Comparison of ENCODE assay signal across 34 cellular contexts in the genomic region with DNA sequence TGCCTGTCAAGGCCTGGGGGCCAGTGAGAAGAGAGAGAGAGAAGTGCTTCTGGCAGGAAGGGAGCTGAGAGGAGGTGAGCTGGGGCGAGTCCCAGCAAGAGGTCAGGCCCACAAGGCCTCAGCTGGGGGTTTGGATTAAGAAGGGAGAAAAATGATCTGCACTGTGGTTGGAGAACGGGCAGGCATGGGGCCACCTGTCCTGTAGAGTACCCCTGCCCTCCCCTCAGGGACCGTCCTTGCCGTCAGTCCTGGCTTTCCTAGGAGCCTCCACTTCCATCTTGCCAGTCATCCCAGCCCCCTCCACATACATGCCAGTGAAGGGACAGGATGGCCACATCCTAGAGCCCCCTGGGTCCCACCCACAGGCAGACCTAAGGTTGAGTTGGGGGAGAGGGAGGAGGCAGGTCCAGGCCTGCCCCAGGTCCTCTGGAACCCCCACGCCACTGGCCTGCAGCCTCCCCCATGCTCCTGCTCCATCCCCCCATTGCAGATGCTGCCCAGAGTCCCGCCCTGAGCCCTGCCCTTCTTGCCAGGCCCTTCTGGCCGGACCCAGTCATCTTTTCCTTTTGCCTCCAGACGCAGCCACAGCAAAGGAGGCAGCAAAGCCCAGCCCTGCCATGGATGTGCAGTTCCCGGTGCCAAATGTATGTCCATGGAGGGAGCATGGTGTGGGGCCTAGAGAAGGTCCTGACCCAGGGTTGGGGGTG. TPM values are rescaled to one million over a fixed set of nuclear protein-coding genes. Genes with fewer than 3 reads are reported as not detected.
DNase-seq lines count a peak whose midpoint lies in the region; ATAC-seq and TF ChIP-seq lines count a peak whose summit lies in the region.
"Had no signal": no experiment of that assay in that cellular context is flagged by ENCODE, and none has a peak within 500 bp of the region (broad histone marks: within the 10 kb centered on the region; RNA-seq: fewer than 3 reads in every experiment).

No MANE protein-coding gene starts in this region.

- CTCF ChIA-PET in HEK293 (lab: Yijun Ruan, JAX), result interaction anchor here (0.6 kb wide), 1 partner anchor 101 kb away, joined by 3 read pairs; no protein-coding TSS in a partner anchor

- H2AFZ ChIP-seq in neuronal stem cell (ENCODE audit: low read length), result no peak overlapping the region

- no peak overlapping the region for H3K27ac ChIP-seq in HEK293 (ENCODE audit: extremely low read depth, low read depth, low read length)
- H3K27ac ChIP-seq in neuronal stem cell (replicated peaks; ENCODE audit: low read length), result no peak overlapping the region
- H3K27ac ChIP-seq: cardiac muscle cell, gastroesophageal sphincter, SJSA1, skin epidermis, stomach, thyroid gland had no signal

- H3K4me1 ChIP-seq in HEK293 (ENCODE audit: control insufficient read depth, insufficient read depth, low read length) (no peaks in the 10 kb centered on the region), neuronal stem cell (ENCODE audit: control insufficient read depth in 2 of 2, insufficient read depth in 1 of 2, low read depth in 1 of 2, low read length in 2 of 2) (no peaks in the 10 kb centered on the region)

- TF ChIP-seq CTCF in HEK293 (tag by site-specific recombination; IDR thresholded peaks at IDR 0.05), result no peak

- H2BK12ac ChIP-seq in neuronal stem cell (ENCODE audit: low read length), result no peak overlapping the region

- H3K4ac ChIP-seq in neuronal stem cell (ENCODE audit: low read length), result no peak overlapping the region

- no peak overlapping the region for H2BK15ac ChIP-seq in neuronal stem cell (ENCODE audit: low read length)

- H3K9ac ChIP-seq in neuronal stem cell (ENCODE audit: low read depth, low read length, poor library complexity), result no peak overlapping the region

- no peaks in the 10 kb centered on the region for H3K4me1 Mint-ChIP-seq in activated naive CD8-positive, alpha-beta T cell treated with anti-CD3 and anti-CD28 coated beads, Interleukin-2, amount 10 ng/mL, durations not matched to agents 7 days and 5 days
- no peaks in the 10 kb centered on the region for H3K4me1 Mint-ChIP-seq in activated naive CD8-positive, alpha-beta T cell treated with anti-CD3 and anti-CD28 coated beads, Interleukin-2, amount 50 U/mL, for 24 hours
- H3K4me1 Mint-ChIP-seq in central memory CD8-positive, alpha-beta T cell, result peaks cover 6% of the 10 kb centered on the region

- no peak overlapping the region for H3K18ac ChIP-seq in neuronal stem cell (ENCODE audit: low read length)

- H3K36me3 ChIP-seq in HEK293 (ENCODE audit: control insufficient read depth in 2 of 2, insufficient read depth in 1 of 2, low read length in 2 of 2), result peaks cover 0 to 89% of the 10 kb centered on the region in 2 experiments; a peak in 1 of 3 replicates
- peaks cover 26 to 66% of the 10 kb centered on the region in 2 donors for H3K36me3 ChIP-seq in neuronal stem cell (replicated peaks in 1 of 2; ENCODE audit: control insufficient read depth in 2 of 2, insufficient read depth in 2 of 2, low read length in 2 of 2)

- POLR2A ChIA-PET in activated naive CD8-positive, alpha-beta T cell treated with anti-CD3 and anti-CD28 coated beads, Interleukin-2, amount 10 ng/mL, durations not matched to agents 7 days and 5 days (lab: Charles Lee), result no interaction called here
- POLR2A ChIA-PET in HEK293 (lab: Yijun Ruan, JAX), result interaction anchor here (1.2 kb wide), 1 partner anchor 18 kb away, joined by 3 read pairs; no protein-coding TSS in a partner anchor

- no peak for ATAC-seq in activated naive CD8-positive, alpha-beta T cell treated with anti-CD3 and anti-CD28 coated beads, Interleukin-2, amount 10 ng/mL, durations not matched to agents 7 days and 5 days (ENCODE audit: low read depth)
- no peak for ATAC-seq in activated naive CD8-positive, alpha-beta T cell treated with anti-CD3 and anti-CD28 coated beads, Interleukin-2, amount 50 U/mL, for 24 hours
- ATAC-seq in central memory CD8-positive, alpha-beta T cell (replicated peaks; ENCODE audit: extremely low read depth, poor library complexity, severe bottlenecking), result no peak
- ATAC-seq: gastroesophageal sphincter; K562; left lobe of liver; naive thymus-derived CD8-positive, alpha-beta T cell had no signal

- no peaks in the 10 kb centered on the region for H3K9me3 Mint-ChIP-seq in activated naive CD8-positive, alpha-beta T cell treated with anti-CD3 and anti-CD28 coated beads, Interleukin-2, amount 10 ng/mL, durations not matched to agents 7 days and 5 days
- H3K9me3 Mint-ChIP-seq in activated naive CD8-positive, alpha-beta T cell treated with anti-CD3 and anti-CD28 coated beads, Interleukin-2, amount 50 U/mL, for 24 hours, result no peaks in the 10 kb centered on the region
- no peaks in the 10 kb centered on the region for H3K9me3 Mint-ChIP-seq in central memory CD8-positive, alpha-beta T cell
- H3K9me3 Mint-ChIP-seq: naive thymus-derived CD8-positive, alpha-beta T cell had no signal

- no peak overlapping the region for H2BK120ac ChIP-seq in neuronal stem cell (ENCODE audit: low read depth, low read length)

- no peak overlapping the region for H3K4me3 Mint-ChIP-seq in activated naive CD8-positive, alpha-beta T cell treated with anti-CD3 and anti-CD28 coated beads, Interleukin-2, amount 10 ng/mL, durations not matched to agents 7 days and 5 days
- no peak overlapping the region for H3K4me3 Mint-ChIP-seq in activated naive CD8-positive, alpha-beta T cell treated with anti-CD3 and anti-CD28 coated beads, Interleukin-2, amount 50 U/mL, for 24 hours
- H3K4me3 Mint-ChIP-seq in central memory CD8-positive, alpha-beta T cell, result no peak overlapping the region
- H3K4me3 Mint-ChIP-seq: immature natural killer cell; naive thymus-derived CD8-positive, alpha-beta T cell had no signal

- peaks cover 2% of the 10 kb centered on the region for H3K79me1 ChIP-seq in neuronal stem cell (ENCODE audit: low read depth, low read length)

- no peak overlapping the region for H3K14ac ChIP-seq in neuronal stem cell (ENCODE audit: low read length)

- H3K4me3 ChIP-seq in HEK293 (ENCODE audit: low read depth, low read length) (no peak overlapping the region), neuronal stem cell (ENCODE audit: low read length in 2 of 2) (no peak overlapping the region)
- H3K4me3 ChIP-seq: BLaER1 treated with 17β-estradiol and CSF1 and Interleukin-3, amounts not matched to agents 10 nM and 100 nM; cardiac muscle cell; gastroesophageal sphincter; K562; SJSA1; skin epidermis; stomach; thyroid gland had no signal

- H3K27ac Mint-ChIP-seq in activated naive CD8-positive, alpha-beta T cell treated with anti-CD3 and anti-CD28 coated beads, Interleukin-2, amount 10 ng/mL, durations not matched to agents 7 days and 5 days, result peak overlapping the region; percentile 25
- no peak overlapping the region for H3K27ac Mint-ChIP-seq in activated naive CD8-positive, alpha-beta T cell treated with anti-CD3 and anti-CD28 coated beads, Interleukin-2, amount 50 U/mL, for 24 hours
- peak overlapping the region; percentile 84 for H3K27ac Mint-ChIP-seq in central memory CD8-positive, alpha-beta T cell (ENCODE audit: low read depth)
- H3K27ac Mint-ChIP-seq: naive thymus-derived CD8-positive, alpha-beta T cell had no signal

- peak overlapping the region; percentile 82 for H4K8ac ChIP-seq in neuronal stem cell (ENCODE audit: low read depth, low read length)

- H2AK5ac ChIP-seq in neuronal stem cell (ENCODE audit: low read depth, low read length), result no peak overlapping the region

- peak overlapping the region; percentile 94 for H2BK5ac ChIP-seq in neuronal stem cell (ENCODE audit: low read length)

- H4K91ac ChIP-seq in neuronal stem cell (ENCODE audit: low read depth, low read length, poor library complexity), result no peak overlapping the region

- no CpG with 5 or more reads among the region's 9 CpGs for WGBS in neuronal stem cell (ENCODE audit: extremely low coverage in 2 of 2, insufficient read length in 2 of 2, insufficient replicate concordance in 1 of 2), 2 donors

- no peaks in the 10 kb centered on the region for H3K36me3 Mint-ChIP-seq in activated naive CD8-positive, alpha-beta T cell treated with anti-CD3 and anti-CD28 coated beads, Interleukin-2, amount 10 ng/mL, durations not matched to agents 7 days and 5 days
- H3K36me3 Mint-ChIP-seq in activated naive CD8-positive, alpha-beta T cell treated with anti-CD3 and anti-CD28 coated beads, Interleukin-2, amount 50 U/mL, for 24 hours (ENCODE audit: low read depth), result peaks cover 8% of the 10 kb centered on the region
- H3K36me3 Mint-ChIP-seq in central memory CD8-positive, alpha-beta T cell (ENCODE audit: insufficient read depth), result peaks cover 4% of the 10 kb centered on the region

- DNase-seq in activated naive CD8-positive, alpha-beta T cell treated with anti-CD3 and anti-CD28 coated beads, Interleukin-2, amount 10 ng/mL, durations not matched to agents 7 days and 5 days, result no peak
- DNase-seq in activated naive CD8-positive, alpha-beta T cell treated with anti-CD3 and anti-CD28 coated beads, Interleukin-2, amount 50 U/mL, for 24 hours, result no peak
- DNase-seq in central memory CD8-positive, alpha-beta T cell (ENCODE audit: low spot score in 2 of 2), result no peak
- DNase-seq in neuronal stem cell (ENCODE audit: low spot score), result no peak
- DNase-seq in C1 segment of cervical spinal cord (lab: John Stamatoyannopoulos, UW), result no peak
- DNase-seq in amygdala (lab: John Stamatoyannopoulos, UW), result no peak
- no peak for DNase-seq in RPMI8226
- DNase-seq: activated CD4-positive, alpha-beta T cell treated with anti-CD3 and anti-CD28 coated beads, Interleukin-2, amount 50 U/mL, for 48 hours; activated naive CD4-positive, alpha-beta T cell; anterior cingulate cortex; dermis blood vessel endothelial cell; DMS79; GDM1; H7; hypothalamus; immature natural killer cell; NCI-H1105; NCI-H1930; NCI-H524; NK-92 treated with Interleukin-12 subunit alpha and Interleukin-12 subunit beta, amount 100 ng/mL, for 24 hours; stomach; thyroid gland had no signal

- H3K27me3 ChIP-seq in neuronal stem cell (ENCODE audit: control insufficient read depth in 3 of 3, insufficient read depth in 3 of 3, low read depth in 1 of 3, low read length in 3 of 3), result no peaks in the 10 kb centered on the region
- H3K27me3 ChIP-seq: BLaER1 treated with 17β-estradiol and CSF1 and Interleukin-3, amounts not matched to agents 10 nM and 100 nM; cardiac muscle cell; gastroesophageal sphincter; SJSA1; stomach; thyroid gland had no signal

- H3K27me3 Mint-ChIP-seq in activated naive CD8-positive, alpha-beta T cell treated with anti-CD3 and anti-CD28 coated beads, Interleukin-2, amount 10 ng/mL, durations not matched to agents 7 days and 5 days, result no peaks in the 10 kb centered on the region
- H3K27me3 Mint-ChIP-seq in activated naive CD8-positive, alpha-beta T cell treated with anti-CD3 and anti-CD28 coated beads, Interleukin-2, amount 50 U/mL, for 24 hours, result no peaks in the 10 kb centered on the region
- H3K27me3 Mint-ChIP-seq in central memory CD8-positive, alpha-beta T cell, result no peaks in the 10 kb centered on the region
- H3K27me3 Mint-ChIP-seq: naive thymus-derived CD8-positive, alpha-beta T cell had no signal

- H3K23ac ChIP-seq in neuronal stem cell (ENCODE audit: low read depth, low read length, poor library complexity), result peak overlapping the region; percentile 65

- H3K4me2 ChIP-seq in neuronal stem cell (ENCODE audit: insufficient read depth, low read length, poor library complexity, severe bottlenecking), result no peak overlapping the region
- H3K4me2 ChIP-seq: BLaER1 treated with 17β-estradiol and CSF1 and Interleukin-3, amounts not matched to agents 10 nM and 100 nM had no signal

- no peaks in the 10 kb centered on the region for H3K9me3 ChIP-seq in HEK293 (ENCODE audit: control insufficient read depth, insufficient read depth, low read depth, low read length)
- H3K9me3 ChIP-seq in neuronal stem cell (replicated peaks in 1 of 2; ENCODE audit: control insufficient read depth in 2 of 2, insufficient read depth in 1 of 2, low read depth in 1 of 2, low read length in 2 of 2), result no peaks in the 10 kb centered on the region
- H3K9me3 ChIP-seq: BLaER1 treated with 17β-estradiol and CSF1 and Interleukin-3, amounts not matched to agents 10 nM and 100 nM; gastroesophageal sphincter; SJSA1; stomach; thyroid gland had no signal

RNA-seq across cellular contexts. Expression of a gene that starts 18.9 kb away (rescaled TPM):
- total RNA-seq in activated naive CD8-positive, alpha-beta T cell treated with anti-CD3 and anti-CD28 coated beads, Interleukin-2, amount 10 ng/mL, durations not matched to agents 7 days and 5 days, result 10 to 100 TPM; 31.1 to 31.4 TPM
- polyA plus RNA-seq in neuronal stem cell (2013, experiment 1 of 2), result 31.8 TPM
- 30.8 TPM for polyA plus RNA-seq in neuronal stem cell (2013, experiment 2 of 2)

RNA-seq across cellular contexts. Expression of a gene that starts 47.8 kb away (rescaled TPM):
- 1 to 10 TPM; 1.1 to 1.9 TPM for total RNA-seq in activated naive CD8-positive, alpha-beta T cell treated with anti-CD3 and anti-CD28 coated beads, Interleukin-2, amount 10 ng/mL, durations not matched to agents 7 days and 5 days
- 1.3 TPM for polyA plus RNA-seq in neuronal stem cell (2013, experiment 1 of 2)
- 1.1 TPM for polyA plus RNA-seq in neuronal stem cell (2013, experiment 2 of 2)

RNA-seq across cellular contexts. Expression of a gene that starts 59.9 kb away (rescaled TPM):
- under 1 TPM in 1 of 2 experiments, not detected in 1; 0.17 TPM for total RNA-seq in activated naive CD8-positive, alpha-beta T cell treated with anti-CD3 and anti-CD28 coated beads, Interleukin-2, amount 10 ng/mL, durations not matched to agents 7 days and 5 days
- 0.28 TPM for polyA plus RNA-seq in neuronal stem cell (2013, experiment 1 of 2)
- polyA plus RNA-seq in neuronal stem cell (2013, experiment 2 of 2), result 0.21 TPM
- total RNA-seq: dermis blood vessel endothelial cell; fibroblast of lung; M059J; naive thymus-derived CD8-positive, alpha-beta T cell; osteocyte; SJSA1; stomach had no signal
- polyA plus RNA-seq: fibroblast of lung; immature natural killer cell; naive thymus-derived CD8-positive, alpha-beta T cell; stomach had no signal
